In the genomic region with DNA sequence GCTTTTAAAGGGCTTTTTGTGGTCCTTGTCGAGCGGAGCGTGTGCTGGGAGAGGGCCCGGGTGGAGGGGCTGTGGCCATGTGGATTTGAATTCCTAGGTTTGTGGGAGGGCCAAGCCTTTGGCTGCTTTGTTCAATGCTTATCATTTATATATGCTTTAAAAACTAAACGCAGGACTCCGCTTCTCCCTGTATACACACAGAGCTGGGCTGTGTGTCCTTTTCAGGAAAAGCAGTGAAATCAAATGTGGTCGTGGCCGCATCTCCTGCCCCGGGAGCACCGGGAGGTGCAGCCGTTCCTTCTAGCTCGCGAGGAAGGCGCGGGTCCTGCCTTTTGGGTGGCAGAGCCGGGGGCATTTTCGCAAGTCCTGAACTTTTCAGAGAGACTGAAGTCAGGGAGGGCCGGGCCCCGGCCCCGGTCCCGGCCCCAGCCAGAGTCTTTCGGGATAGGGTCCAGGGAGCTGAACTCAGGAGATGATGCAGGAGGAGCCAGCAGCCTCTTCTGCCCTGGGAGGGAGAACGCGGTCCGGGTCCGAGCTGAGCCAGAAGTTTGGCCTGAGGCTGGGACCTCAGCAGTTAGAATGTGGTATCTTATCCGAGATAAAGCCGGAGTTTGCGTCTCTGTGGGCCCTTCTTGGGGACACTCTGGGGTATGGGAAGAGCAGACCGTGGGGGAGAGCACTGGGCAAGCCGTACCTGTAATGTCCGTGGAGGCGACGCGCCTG, we compare ENCODE assay signal across 2 cellular contexts.
TF ChIP-seq lines count a peak whose summit lies in the region.

No MANE protein-coding gene starts in this region.

TF ChIP-seq in HepG2, 621 proteins besides CTCF, POLR2A, EP300 and RAD21 (continued from another document):
- TF ChIP-seq, protein P1, sequence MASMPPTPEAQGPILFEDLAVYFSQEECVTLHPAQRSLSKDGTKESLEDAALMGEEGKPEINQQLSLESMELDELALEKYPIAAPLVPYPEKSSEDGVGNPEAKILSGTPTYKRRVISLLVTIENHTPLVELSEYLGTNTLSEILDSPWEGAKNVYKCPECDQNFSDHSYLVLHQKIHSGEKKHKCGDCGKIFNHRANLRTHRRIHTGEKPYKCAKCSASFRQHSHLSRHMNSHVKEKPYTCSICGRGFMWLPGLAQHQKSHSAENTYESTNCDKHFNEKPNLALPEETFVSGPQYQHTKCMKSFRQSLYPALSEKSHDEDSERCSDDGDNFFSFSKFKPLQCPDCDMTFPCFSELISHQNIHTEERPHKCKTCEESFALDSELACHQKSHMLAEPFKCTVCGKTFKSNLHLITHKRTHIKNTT (CRISPR knock-in tag; IDR thresholded peaks at IDR 0.05), result no peak
- TF ChIP-seq, protein P2, sequence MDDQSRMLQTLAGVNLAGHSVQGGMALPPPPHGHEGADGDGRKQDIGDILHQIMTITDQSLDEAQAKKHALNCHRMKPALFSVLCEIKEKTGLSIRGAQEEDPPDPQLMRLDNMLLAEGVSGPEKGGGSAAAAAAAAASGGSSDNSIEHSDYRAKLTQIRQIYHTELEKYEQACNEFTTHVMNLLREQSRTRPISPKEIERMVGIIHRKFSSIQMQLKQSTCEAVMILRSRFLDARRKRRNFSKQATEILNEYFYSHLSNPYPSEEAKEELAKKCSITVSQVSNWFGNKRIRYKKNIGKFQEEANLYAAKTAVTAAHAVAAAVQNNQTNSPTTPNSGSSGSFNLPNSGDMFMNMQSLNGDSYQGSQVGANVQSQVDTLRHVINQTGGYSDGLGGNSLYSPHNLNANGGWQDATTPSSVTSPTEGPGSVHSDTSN (CRISPR knock-in tag; IDR thresholded peaks at IDR 0.05; ENCODE audit: borderline replicate concordance), result no peak
- TF ChIP-seq EZH2 (conservative IDR thresholded peaks at IDR 0.05; ENCODE audit: low read depth, low read length) (no peak), STAG1 (CRISPR knock-in tag; IDR thresholded peaks at IDR 0.05) (no peak)

TF ChIP-seq in SK-N-SH, 30 proteins besides CTCF, POLR2A, EP300 and RAD21 (continued from another document):
- TF ChIP-seq MEF2A (IDR thresholded peaks at IDR 0.05; ENCODE audit: borderline replicate concordance, low read depth) (no peak), ELF1 (IDR thresholded peaks at IDR 0.05) (no peak)
- TF ChIP-seq, protein P3, sequence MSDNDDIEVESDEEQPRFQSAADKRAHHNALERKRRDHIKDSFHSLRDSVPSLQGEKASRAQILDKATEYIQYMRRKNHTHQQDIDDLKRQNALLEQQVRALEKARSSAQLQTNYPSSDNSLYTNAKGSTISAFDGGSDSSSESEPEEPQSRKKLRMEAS (IDR thresholded peaks at IDR 0.05; ENCODE audit: low read depth), result peak; percentile 33; the same call in 1 of the 2 replicates
TF ChIP-seq in SK-N-SH: peak in this region for 2.
